In the genomic region with DNA sequence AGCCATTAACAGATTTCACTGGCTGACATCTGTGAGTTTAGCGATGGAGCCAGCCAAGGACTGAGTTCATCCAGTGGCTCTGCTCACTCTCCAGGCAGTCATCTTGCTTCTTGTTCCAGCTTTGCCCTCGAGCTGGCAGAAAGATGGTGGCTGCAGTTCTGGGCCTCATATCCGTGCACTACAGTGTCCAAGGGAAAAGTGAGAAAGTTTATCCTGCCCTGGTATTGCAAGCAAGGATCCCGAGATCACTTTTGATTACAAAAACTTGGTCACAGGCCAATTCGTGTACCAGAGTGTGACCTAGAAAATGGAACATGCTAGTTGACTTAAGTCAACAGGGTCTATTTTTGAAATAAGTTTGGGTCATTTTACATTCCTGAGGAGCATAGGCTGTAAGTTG, we compare ENCODE assay signal across 21 cellular contexts.
"Had no signal": no experiment of that assay in that cellular context is flagged by ENCODE, and none has a peak within 500 bp of the region (broad histone marks: within the 10 kb centered on the region; RNA-seq: fewer than 3 reads in every experiment).

No MANE protein-coding gene starts in this region.

- H3K79me2 ChIP-seq: parathyroid adenoma had no signal

- H3K4me1 Mint-ChIP-seq: naive thymus-derived CD4-positive, alpha-beta T cell; stimulated activated effector memory CD8-positive, alpha-beta T cell treated with anti-CD3 and anti-CD28 coated beads, Interleukin-12 subunit alpha, Interleukin-12 subunit beta, amount 100 ng/mL, for 72 hours had no signal

- H3K4me3 Mint-ChIP-seq: effector memory CD8-positive, alpha-beta T cell; naive thymus-derived CD4-positive, alpha-beta T cell; nephron; neural progenitor cell; stimulated activated effector memory CD8-positive, alpha-beta T cell treated with anti-CD3 and anti-CD28 coated beads, Interleukin-12 subunit alpha, Interleukin-12 subunit beta, amount 100 ng/mL, for 72 hours had no signal

- H2AFZ ChIP-seq: neural progenitor cell, parathyroid adenoma had no signal

- H3K27ac Mint-ChIP-seq: effector memory CD8-positive, alpha-beta T cell; naive thymus-derived CD4-positive, alpha-beta T cell; nephron; neural progenitor cell; progenitor cell of endocrine pancreas; stimulated activated effector memory CD8-positive, alpha-beta T cell treated with anti-CD3 and anti-CD28 coated beads, Interleukin-12 subunit alpha, Interleukin-12 subunit beta, amount 100 ng/mL, for 72 hours had no signal

- H3K27ac ChIP-seq: coronary artery, left lung, neural progenitor cell, parathyroid adenoma, sigmoid colon, stomach, vagina had no signal

- ATAC-seq: effector memory CD8-positive, alpha-beta T cell; left cardiac atrium; left lung; naive thymus-derived CD4-positive, alpha-beta T cell; right cardiac atrium; stimulated activated effector memory CD8-positive, alpha-beta T cell treated with anti-CD3 and anti-CD28 coated beads, Interleukin-12 subunit alpha, Interleukin-12 subunit beta, amount 100 ng/mL, for 72 hours had no signal

- H3K27me3 ChIP-seq: neural progenitor cell, sigmoid colon, stomach, vagina had no signal

- H3K9me3 Mint-ChIP-seq: neural progenitor cell; stimulated activated effector memory CD8-positive, alpha-beta T cell treated with anti-CD3 and anti-CD28 coated beads, Interleukin-12 subunit alpha, Interleukin-12 subunit beta, amount 100 ng/mL, for 72 hours had no signal

- H3K4me3 ChIP-seq: coronary artery, left lung, neural progenitor cell, sigmoid colon, stomach, vagina had no signal

- H3K4me1 ChIP-seq: left lung, neural progenitor cell, parathyroid adenoma, sigmoid colon, stomach, vagina had no signal

- H3K36me3 Mint-ChIP-seq: naive thymus-derived CD4-positive, alpha-beta T cell; neural progenitor cell; stimulated activated effector memory CD8-positive, alpha-beta T cell treated with anti-CD3 and anti-CD28 coated beads, Interleukin-12 subunit alpha, Interleukin-12 subunit beta, amount 100 ng/mL, for 72 hours had no signal

- H3K4me2 ChIP-seq: neural progenitor cell had no signal

- H3K9me3 ChIP-seq: left lung, sigmoid colon, stomach, vagina had no signal

- DNase-seq: effector memory CD8-positive, alpha-beta T cell; head of caudate nucleus; left cardiac atrium; left lung; mesendoderm; midbrain; naive thymus-derived CD4-positive, alpha-beta T cell; right cardiac atrium; sigmoid colon; stimulated activated CD4-positive, alpha-beta T cell treated with anti-CD3 and anti-CD28 coated beads, Interleukin-2, amount 100 ng/mL, for 24 hours; stimulated activated CD4-positive, alpha-beta T cell treated with anti-CD3 and anti-CD28 coated beads, Interleukin-4, amount 100 ng/mL, for 24 hours; stimulated activated naive CD4-positive, alpha-beta T cell treated with Interleukin-2 at 50 U/mL for 16 hours; stomach; trophoblast cell had no signal

- H3K36me3 ChIP-seq: left lung, neural progenitor cell, stomach, vagina had no signal
